Comparison of ENCODE assay signal across 8 cellular contexts in genomic region chr16:77273-77806, GRCh38. TPM values are rescaled to one million over a fixed set of nuclear protein-coding genes. Genes with fewer than 3 reads are reported as not detected.
DNase-seq lines count a peak whose midpoint lies in the region; ATAC-seq and TF ChIP-seq lines count a peak whose summit lies in the region.

No MANE protein-coding gene starts in this region.

- no peak for TF ChIP-seq CTCF in gastroesophageal sphincter (IDR thresholded peaks at IDR 0.05)
- TF ChIP-seq CTCF in osteocyte (IDR thresholded peaks at IDR 0.05), result no peak

- peaks cover 10% of the 10 kb centered on the region for H3K27me3 Mint-ChIP-seq in activated naive CD4-positive, alpha-beta T cell treated with anti-CD3 and anti-CD28 coated beads for 36 hours (ENCODE audit: low read depth)
- H3K27me3 Mint-ChIP-seq in osteocyte (ENCODE audit: unreplicated experiment), result no peaks in the 10 kb centered on the region

- H3K27ac ChIP-seq in gastroesophageal sphincter, result peak overlapping the region; percentile 58 to 97 (median 94)

- intact Hi-C loops in activated naive CD4-positive, alpha-beta T cell treated with anti-CD3 and anti-CD28 coated beads for 36 hours (cut with micrococcal nuclease), result no loop called here

- H3K36me3 ChIP-seq in gastroesophageal sphincter, result peaks cover 0 to 22% of the 10 kb centered on the region in 2 donors

- H3K36me3 Mint-ChIP-seq in activated naive CD4-positive, alpha-beta T cell treated with anti-CD3 and anti-CD28 coated beads for 36 hours (ENCODE audit: low read depth), result no peaks in the 10 kb centered on the region
- H3K36me3 Mint-ChIP-seq in osteocyte (ENCODE audit: unreplicated experiment), result peaks cover 1% of the 10 kb centered on the region

- peak overlapping the region; percentile 75 for H3K4me3 Mint-ChIP-seq in activated naive CD4-positive, alpha-beta T cell treated with anti-CD3 and anti-CD28 coated beads for 36 hours
- peak overlapping the region; percentile 68 for H3K4me3 Mint-ChIP-seq in osteocyte (ENCODE audit: unreplicated experiment)

- WGBS in gastroesophageal sphincter (ENCODE audit: low coverage in 1 of 2), 2 donors, result no CpG with 5 or more reads among the region's 31 CpGs

- ATAC-seq in GM21786 (IDR thresholded peaks at IDR 0.05; ENCODE audit: unreplicated experiment) (peak; percentile 16), gastroesophageal sphincter (peak; percentile 29), GM18868 (IDR thresholded peaks at IDR 0.05; ENCODE audit: unreplicated experiment) (no peak)

- peaks cover 0 to 74% (median 42%) of the 10 kb centered on the region in 3 donors for H3K4me1 ChIP-seq in gastroesophageal sphincter

- CTCF ChIA-PET in activated naive CD4-positive, alpha-beta T cell treated with anti-CD3 and anti-CD28 coated beads for 36 hours (lab: Charles Lee), result interaction anchor here (1.2 to 6.6 kb wide), 4 partner anchors 13 to 40 kb away, joined by 3 to 37 read pairs (median 9); no protein-coding TSS in a partner anchor

- H3K27me3 ChIP-seq in gastroesophageal sphincter, result no peaks in the 10 kb centered on the region

- TF ChIP-seq POLR2A in gastroesophageal sphincter (IDR thresholded peaks at IDR 0.05), result no peak

- DNase-seq in DMS 273 (lab: John Stamatoyannopoulos, UW; ENCODE audit: unreplicated experiment) (peak; percentile 54), DMS 273 treated with DMSO at 0.1 percent for 48 hours (lab: John Stamatoyannopoulos, UW) (no peak), MV-4-11 (lab: John Stamatoyannopoulos, UW) (peak; percentile 38), osteocyte (ENCODE audit: extremely low spot score, unreplicated experiment) (no peak)
- peak; percentile 46 for DNase-seq in activated naive CD4-positive, alpha-beta T cell treated with anti-CD3 and anti-CD28 coated beads for 36 hours

- H3K9me3 Mint-ChIP-seq in activated naive CD4-positive, alpha-beta T cell treated with anti-CD3 and anti-CD28 coated beads for 36 hours, result no peaks in the 10 kb centered on the region
- no peaks in the 10 kb centered on the region for H3K9me3 Mint-ChIP-seq in osteocyte (ENCODE audit: unreplicated experiment)

- no peaks in the 10 kb centered on the region for H3K9me3 ChIP-seq in gastroesophageal sphincter

- TF ChIP-seq EP300 in gastroesophageal sphincter (IDR thresholded peaks at IDR 0.05), result no peak

- peak overlapping the region; percentile 49 to 95 for H3K4me3 ChIP-seq in gastroesophageal sphincter

- H3K4me1 Mint-ChIP-seq in activated naive CD4-positive, alpha-beta T cell treated with anti-CD3 and anti-CD28 coated beads for 36 hours (ENCODE audit: low read depth), result peaks cover 20% of the 10 kb centered on the region
- peaks cover 59% of the 10 kb centered on the region for H3K4me1 Mint-ChIP-seq in osteocyte (ENCODE audit: unreplicated experiment)

- H3K27ac Mint-ChIP-seq in activated naive CD4-positive, alpha-beta T cell treated with anti-CD3 and anti-CD28 coated beads for 36 hours, result no peak overlapping the region
- H3K27ac Mint-ChIP-seq in osteocyte (ENCODE audit: unreplicated experiment), result peak overlapping the region; percentile 95

RNA-seq across cellular contexts. Expression of gene MPG, which starts 0.7 kb away (rescaled TPM):
- 10 to 100 TPM; 38.6 to 38.8 TPM for total RNA-seq in activated naive CD4-positive, alpha-beta T cell treated with anti-CD3 and anti-CD28 coated beads for 36 hours
- total RNA-seq in gastroesophageal sphincter, result 100 to 1,000 TPM in 2 of 4 donors, 10 to 100 TPM in 2; 57.4 to 114 (median 92.4) TPM
- total RNA-seq in osteocyte, result 65.9 and 71.6 TPM in 2 replicates

RNA-seq across cellular contexts. Expression of gene RHBDF1, which starts 4.9 kb away (rescaled TPM):
- under 1 TPM in 1 of 2 experiments, not detected in 1; 0.36 TPM for total RNA-seq in activated naive CD4-positive, alpha-beta T cell treated with anti-CD3 and anti-CD28 coated beads for 36 hours
- total RNA-seq in gastroesophageal sphincter (10 to 100 TPM; 21.0 to 52.3 (median 33.0) TPM), osteocyte (56.8 and 57.6 TPM in 2 replicates)

RNA-seq across cellular contexts. Expression of gene SNRNP25, which starts 23.7 kb away (rescaled TPM):
- total RNA-seq in activated naive CD4-positive, alpha-beta T cell treated with anti-CD3 and anti-CD28 coated beads for 36 hours, result 10 to 100 TPM; 38.0 to 38.6 TPM
- total RNA-seq in gastroesophageal sphincter, result 10 to 100 TPM; 25.6 to 34.4 (median 28.5) TPM
- total RNA-seq in osteocyte, result 28.6 and 30.4 TPM in 2 replicates

RNA-seq across cellular contexts. Expression of gene POLR3K, which starts 23.9 kb away (rescaled TPM):
- total RNA-seq in activated naive CD4-positive, alpha-beta T cell treated with anti-CD3 and anti-CD28 coated beads for 36 hours, result 10 to 100 TPM; 38.2 to 40.9 TPM
- total RNA-seq in gastroesophageal sphincter, result 1 to 10 TPM; 2.6 to 5.1 (median 4.5) TPM
- total RNA-seq in osteocyte, result 9.9 and 10.3 TPM in 2 replicates

Comparison
In these comparisons a context has a peak if more than half of its experiments do, and no peak if none do; other contexts are left out.
1. DNase-seq: peak in DMS 273 (single experiment), MV-4-11 (single experiment) and activated naive CD4-positive, alpha-beta T cell treated with anti-CD3 and anti-CD28 coated beads for 36 hours (single experiment); none in DMS 273 treated with DMSO at 0.1 percent for 48 hours (single experiment) and osteocyte (single experiment).
2. RNA of gene RHBDF1, which starts 4.9 kb away (total RNA-seq): 56.8 to 57.6 TPM in osteocyte and 21.0 to 52.3 TPM in gastroesophageal sphincter; 0.36 TPM in activated naive CD4-positive, alpha-beta T cell treated with anti-CD3 and anti-CD28 coated beads for 36 hours; every median in the first group is over 10 times any median in the second.